Comparison of ENCODE assay signal across 25 cellular contexts in the genomic region with DNA sequence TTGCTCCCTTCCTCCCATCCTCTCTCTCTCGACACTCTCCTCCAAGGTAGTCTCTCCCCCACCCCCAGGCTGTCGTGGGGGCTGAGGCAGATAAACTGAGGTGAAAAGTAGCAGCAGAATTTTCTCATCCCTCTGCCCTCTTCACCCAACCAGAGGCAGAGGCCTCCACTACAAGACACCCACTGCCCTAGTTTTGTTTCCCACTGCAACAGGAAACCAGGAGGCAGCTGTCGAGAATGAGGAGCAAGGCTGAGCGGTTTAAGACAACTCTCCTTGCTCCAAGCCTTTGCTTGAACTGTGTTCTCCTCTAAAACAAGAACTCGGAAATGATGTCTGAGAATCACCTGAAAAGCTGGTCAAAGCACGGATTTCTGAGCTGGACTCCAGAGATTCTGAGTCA. TPM values are rescaled to one million over a fixed set of nuclear protein-coding genes. Genes with fewer than 3 reads are reported as not detected.
"Had no signal": no experiment of that assay in that cellular context is flagged by ENCODE, and none has a peak within 500 bp of the region (broad histone marks: within the 10 kb centered on the region; RNA-seq: fewer than 3 reads in every experiment).

No MANE protein-coding gene starts in this region.

- ATAC-seq: activated CD4-positive, CD25-positive, alpha-beta regulatory T cell treated with anti-CD3 and anti-CD28 coated beads, Interleukin-2, amount 50 U/mL, for 24 hours; activated CD8-positive, alpha-beta T cell treated with anti-CD3 and anti-CD28 coated beads for 36 hours; activated T-cell treated with anti-CD3 and anti-CD28 coated beads, Interleukin-2, amount 50 U/mL, for 72 hours had no signal

- FAIRE-seq: TTC549 had no signal

- H3K27me3 ChIP-seq: adrenal gland had no signal

- H3K36me3 ChIP-seq: adrenal gland, WERI-Rb-1 had no signal

- H3K4me1 ChIP-seq: adrenal gland had no signal

- H3K4me3 ChIP-seq: adrenal gland had no signal

- DNase-seq: activated CD4-positive, alpha-beta T cell treated with anti-CD3 and anti-CD28 coated beads for 4 hours; activated CD8-positive, alpha-beta memory T cell treated with anti-CD3 and anti-CD28 coated beads, Interleukin-2, amount 50 U/mL, for 4 hours; activated CD8-positive, alpha-beta T cell treated with anti-CD3 and anti-CD28 coated beads for 36 hours; activated naive CD4-positive, alpha-beta T cell treated with anti-CD3 and anti-CD28 coated beads, Interleukin-2, amount 50 U/mL, for 16 hours; activated naive CD8-positive, alpha-beta T cell treated with anti-CD3 and anti-CD28 coated beads, Interleukin-2, amount 10 ng/mL, durations not matched to agents 7 days and 5 days; activated T-cell treated with anti-CD3 and anti-CD28 coated beads, Interleukin-2, amount 50 U/mL, for 72 hours; adrenal gland; anterior cingulate cortex; caudate nucleus; Karpas-422; NCI-H1694; NCI-H2029; NCI-H2107; NCI-H2171 treated with DMSO at 0.1 percent for 48 hours; NCI-H226; NCI-H526; NCI-H774; SIG-M5; T-helper 2 cell; T1000; WERI-Rb-1 had no signal

- H3K27ac ChIP-seq: adrenal gland, WERI-Rb-1 had no signal

RNA-seq across cellular contexts. Expression of a gene that starts 13.6 kb away (rescaled TPM):
- total RNA-seq: activated CD8-positive, alpha-beta T cell treated with anti-CD3 and anti-CD28 coated beads for 36 hours; activated naive CD8-positive, alpha-beta T cell treated with anti-CD3 and anti-CD28 coated beads, Interleukin-2, amount 10 ng/mL, durations not matched to agents 7 days and 5 days; NCI-H460; OCI-LY7 had no signal
